In the genomic region with DNA sequence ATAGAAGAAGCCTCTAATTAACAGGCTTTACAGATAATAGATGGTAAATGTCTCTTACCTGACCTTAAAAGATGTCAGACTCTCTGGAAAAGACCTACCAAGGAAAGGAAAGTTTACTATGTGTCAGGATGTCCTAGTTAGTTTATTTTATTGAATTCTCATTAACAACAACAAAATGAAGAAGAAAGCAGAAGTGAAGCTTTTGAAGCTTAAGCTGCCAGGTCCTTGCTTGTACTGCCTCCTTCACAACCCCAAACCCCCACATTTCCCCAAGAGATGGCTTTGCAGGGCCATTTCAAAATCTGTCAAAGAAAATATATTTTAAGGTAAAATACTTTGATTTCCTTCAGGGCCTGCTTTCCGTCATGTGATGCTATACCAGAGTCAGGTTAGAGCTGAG, we compare ENCODE assay signal across 24 cellular contexts.
DNase-seq lines count a peak whose midpoint lies in the region; ATAC-seq, FAIRE-seq and TF ChIP-seq lines count a peak whose summit lies in the region.
"Had no signal": no experiment of that assay in that cellular context is flagged by ENCODE, and none has a peak within 500 bp of the region (broad histone marks: within the 10 kb centered on the region; RNA-seq: fewer than 3 reads in every experiment).

No MANE protein-coding gene starts in this region.

- no peak overlapping the region for H3K9ac ChIP-seq in GM12878 (ENCODE audit: control insufficient read depth, insufficient read depth, low read length)
- H3K9ac ChIP-seq: BLaER1 had no signal

- no peak for TF ChIP-seq EP300 in GM12878 (IDR thresholded peaks at IDR 0.05; ENCODE audit: borderline replicate concordance in 1 of 2, control insufficient read depth in 1 of 2, low read depth in 2 of 2, low read length in 2 of 2)

- no peaks in the 10 kb centered on the region for H3K36me3 ChIP-seq in GM12878 (ENCODE audit: control insufficient read depth in 2 of 2, insufficient read depth in 2 of 2, low read length in 1 of 2)
- H3K36me3 ChIP-seq: BE2C, BLaER1 had no signal

- DNase-seq in GM12891 (ENCODE audit: insufficient read length, low spot score): no peak
- peak; percentile 5 for DNase-seq in MV-4-11 (lab: John Stamatoyannopoulos, UW)
- no peak for DNase-seq in GM12878 (ENCODE audit: low read depth, low spot score)
- no peak for DNase-seq in posterior vena cava (ENCODE audit: low spot score)
- no peak for DNase-seq in NCI-H1694 (lab: John Stamatoyannopoulos, UW)
- DNase-seq: 8988T; ACHN; BE2C; C1 segment of cervical spinal cord; CD4-positive, alpha-beta memory T cell; CD4-positive, CD25-positive, alpha-beta regulatory T cell; CD8-positive, alpha-beta memory T cell; COR-L47; DMS 273 treated with DMSO at 0.1 percent for 48 hours; DMS153; DMS53; DMS79; DND-41; EL; GDM1 had no signal

- no TSS peak for BruUV-seq in GM12878 (replicated peaks; lab: Mats Ljungman, UMichigan)

- H3K79me2 ChIP-seq in GM12878 (ENCODE audit: control insufficient read depth, insufficient read depth, low read length): no peaks in the 10 kb centered on the region

- intact Hi-C loops in GM12878 (cut with micrococcal nuclease; ENCODE audit: unreplicated experiment) (no loop called here), posterior vena cava (cut with DNase I) (no loop called here)

- H3K27ac ChIP-seq in GM12878 (ENCODE audit: control insufficient read depth, insufficient read depth): no peak overlapping the region
- H3K27ac ChIP-seq: BLaER1 had no signal

- H3K27me3 ChIP-seq in GM12878 (replicated peaks in 1 of 2; ENCODE audit: control insufficient read depth in 2 of 2, insufficient read depth in 2 of 2, low read length in 1 of 2): no peaks in the 10 kb centered on the region
- H3K27me3 ChIP-seq: BE2C, BLaER1 had no signal

- WGBS in GM12878 (ENCODE audit: insufficient coverage, insufficient replicate concordance, low lambda C conversion rate, missing lambda C conversion rate): 0% methylated on average over 1 of the region's 1 CpG

- no peak for TF ChIP-seq POLR2A in GM12891 (IDR thresholded peaks at IDR 0.05; ENCODE audit: low read depth, low read length)
- TF ChIP-seq POLR2A in GM12878 (IDR thresholded peaks at IDR 0.05; ENCODE audit: low read depth, low read length): no peak

- ATAC-seq in GM12878: peak; percentile 28; the same call in 1 of the 3 replicates

- no peaks in the 10 kb centered on the region for H3K4me1 ChIP-seq in GM12878 (ENCODE audit: control insufficient read depth, insufficient read depth, low read length)
- H3K4me1 ChIP-seq: BLaER1 had no signal

- TF ChIP-seq RAD21 in GM12878 (IDR thresholded peaks at IDR 0.05; ENCODE audit: insufficient read depth, low read depth, low read length): no peak

- no peaks in the 10 kb centered on the region for H3K9me3 ChIP-seq in GM12878 (replicated peaks; ENCODE audit: control insufficient read depth, insufficient read depth, low read length)
- H3K9me3 ChIP-seq: BE2C, BLaER1 had no signal

- RAD21 ChIA-PET in GM12878 (lab: Charles Lee; ENCODE audit: unreplicated experiment): interaction anchor here (1.2 to 5.0 kb wide), 2 partner anchors 20 to 27 kb away, joined by 4 to 39 read pairs; no protein-coding TSS in a partner anchor

- no peak overlapping the region for H2AFZ ChIP-seq in GM12878 (ENCODE audit: control insufficient read depth, low read depth, low read length)

- SMC1A ChIA-PET in GM12878 (lab: Charles Lee; ENCODE audit: uncharacterized antibody, unreplicated experiment): interaction anchor here (0.7 to 6.4 kb wide), 13 partner anchors 10 to 107 kb away, joined by 3 to 46 read pairs (median 4); no protein-coding TSS in a partner anchor

- POLR2A ChIA-PET in GM12878 (lab: Charles Lee): no interaction called here

- FAIRE-seq in GM12891 (lab: Jason Lieb, UNC) (no peak), GM12878 (lab: Jason Lieb, UNC) (no peak)
- FAIRE-seq: A204.1, GM12892, GM18507 had no signal

- H3K4me2 ChIP-seq in GM12878 (ENCODE audit: control insufficient read depth, insufficient read depth): no peak overlapping the region
- H3K4me2 ChIP-seq: BLaER1 had no signal

- TF ChIP-seq CTCF in GM12878 (IDR thresholded peaks at IDR 0.05 in 2 of 3, conservative IDR thresholded peaks at IDR 0.05 in 1 of 3; ENCODE audit: control insufficient read depth in 2 of 3, extremely low read depth in 1 of 3, insufficient read depth in 1 of 3, low read depth in 3 of 3, low read length in 3 of 3): no peak

- CTCF ChIA-PET in GM12878 (lab: Yijun Ruan, JAX): interaction anchor here (1.3 to 3.1 kb wide), 4 partner anchors 10 to 29 kb away, joined by 3 to 15 read pairs (median 6); no protein-coding TSS in a partner anchor

- no peaks in the 10 kb centered on the region for H4K20me1 ChIP-seq in GM12878 (ENCODE audit: control insufficient read depth, insufficient read depth)
- H4K20me1 ChIP-seq: BLaER1 had no signal

- H3K4me3 ChIP-seq in GM12878: no peak overlapping the region
- H3K4me3 ChIP-seq: BLaER1 had no signal

- in situ Hi-C loops in GM12878 (cut with MboI): no loop called here

TF ChIP-seq in GM12891, 5 proteins besides CTCF, POLR2A, EP300 and RAD21:
- TF ChIP-seq POU2F2 (IDR thresholded peaks at IDR 0.05; ENCODE audit: low read depth, low read length) (no peak), PAX5 (IDR thresholded peaks at IDR 0.05; ENCODE audit: insufficient read depth, low read length, severe bottlenecking) (no peak), POLR2AphosphoS5 (IDR thresholded peaks at IDR 0.05; ENCODE audit: low read depth, low read length) (no peak), SPI1 (IDR thresholded peaks at IDR 0.05; ENCODE audit: low read depth, low read length) (0 out of 2 replicates have a peak, but pooled peaks have one; percentile 16), TAF1 (IDR thresholded peaks at IDR 0.05; ENCODE audit: low read depth, low read length) (no peak)

TF ChIP-seq in GM12878, 131 proteins besides CTCF, POLR2A, EP300 and RAD21:
- TF ChIP-seq CREM (IDR thresholded peaks at IDR 0.05; ENCODE audit: low read depth) (no peak), PML (IDR thresholded peaks at IDR 0.05; ENCODE audit: low read length) (no peak), SUZ12 (IDR thresholded peaks at IDR 0.05; ENCODE audit: unreplicated experiment) (no peak), MXI1 (IDR thresholded peaks at IDR 0.05; ENCODE audit: low read depth, low read length) (no peak), SPI1 (IDR thresholded peaks at IDR 0.05; ENCODE audit: borderline replicate concordance, insufficient read depth, low read depth, low read length) (peak; percentile 68; the same call in 1 of the 2 replicates), TCF7 (IDR thresholded peaks at IDR 0.05; ENCODE audit: borderline replicate concordance) (no peak), GATAD2B (conservative IDR thresholded peaks at IDR 0.05; ENCODE audit: low read depth) (no peak), MTA2 (IDR thresholded peaks at IDR 0.05; ENCODE audit: low read depth) (0 out of 2 replicates have a peak, but pooled peaks have one; percentile 17), POLR2AphosphoS5 (IDR thresholded peaks at IDR 0.05; ENCODE audit: low read length) (no peak)
- TF ChIP-seq, protein P1, sequence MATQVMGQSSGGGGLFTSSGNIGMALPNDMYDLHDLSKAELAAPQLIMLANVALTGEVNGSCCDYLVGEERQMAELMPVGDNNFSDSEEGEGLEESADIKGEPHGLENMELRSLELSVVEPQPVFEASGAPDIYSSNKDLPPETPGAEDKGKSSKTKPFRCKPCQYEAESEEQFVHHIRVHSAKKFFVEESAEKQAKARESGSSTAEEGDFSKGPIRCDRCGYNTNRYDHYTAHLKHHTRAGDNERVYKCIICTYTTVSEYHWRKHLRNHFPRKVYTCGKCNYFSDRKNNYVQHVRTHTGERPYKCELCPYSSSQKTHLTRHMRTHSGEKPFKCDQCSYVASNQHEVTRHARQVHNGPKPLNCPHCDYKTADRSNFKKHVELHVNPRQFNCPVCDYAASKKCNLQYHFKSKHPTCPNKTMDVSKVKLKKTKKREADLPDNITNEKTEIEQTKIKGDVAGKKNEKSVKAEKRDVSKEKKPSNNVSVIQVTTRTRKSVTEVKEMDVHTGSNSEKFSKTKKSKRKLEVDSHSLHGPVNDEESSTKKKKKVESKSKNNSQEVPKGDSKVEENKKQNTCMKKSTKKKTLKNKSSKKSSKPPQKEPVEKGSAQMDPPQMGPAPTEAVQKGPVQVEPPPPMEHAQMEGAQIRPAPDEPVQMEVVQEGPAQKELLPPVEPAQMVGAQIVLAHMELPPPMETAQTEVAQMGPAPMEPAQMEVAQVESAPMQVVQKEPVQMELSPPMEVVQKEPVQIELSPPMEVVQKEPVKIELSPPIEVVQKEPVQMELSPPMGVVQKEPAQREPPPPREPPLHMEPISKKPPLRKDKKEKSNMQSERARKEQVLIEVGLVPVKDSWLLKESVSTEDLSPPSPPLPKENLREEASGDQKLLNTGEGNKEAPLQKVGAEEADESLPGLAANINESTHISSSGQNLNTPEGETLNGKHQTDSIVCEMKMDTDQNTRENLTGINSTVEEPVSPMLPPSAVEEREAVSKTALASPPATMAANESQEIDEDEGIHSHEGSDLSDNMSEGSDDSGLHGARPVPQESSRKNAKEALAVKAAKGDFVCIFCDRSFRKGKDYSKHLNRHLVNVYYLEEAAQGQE (IDR thresholded peaks at IDR 0.05; ENCODE audit: low read depth, low read length): no peak
TF ChIP-seq in GM12878: peak in this region for 2.
